1 cellular context compared by ENCODE assay signal in genomic region chr7:193538-194256, GRCh38.
A peak's percentile ranks its signal among the peaks of the same experiment; 100 is the strongest.
TF ChIP-seq lines count a peak whose summit lies in the region.

No MANE protein-coding gene starts in this region.

TF ChIP-seq in HepG2, 621 proteins besides CTCF, POLR2A, EP300 and RAD21 (continued from another document and continues in another):
- no peak for TF ChIP-seq MLXIP (CRISPR knock-in tag; IDR thresholded peaks at IDR 0.05; ENCODE audit: borderline replicate concordance)
- TF ChIP-seq TSC22D2 (CRISPR knock-in tag; IDR thresholded peaks at IDR 0.05; ENCODE audit: borderline replicate concordance), result no peak
- no peak for TF ChIP-seq ZNF781 (CRISPR knock-in tag; IDR thresholded peaks at IDR 0.05; ENCODE audit: borderline replicate concordance, not compliant biosample characterization)
- TF ChIP-seq HOXA5 (CRISPR knock-in tag; IDR thresholded peaks at IDR 0.05), result no peak
- TF ChIP-seq ZNF33B (CRISPR knock-in tag; IDR thresholded peaks at IDR 0.05), result no peak
- no peak for TF ChIP-seq ZFP36L1 (CRISPR knock-in tag; IDR thresholded peaks at IDR 0.05)
- TF ChIP-seq REL (CRISPR knock-in tag; conservative IDR thresholded peaks at IDR 0.05), result no peak
- TF ChIP-seq ZNF24 (IDR thresholded peaks at IDR 0.05), result no peak
- no peak for TF ChIP-seq ZNF251 (CRISPR knock-in tag; IDR thresholded peaks at IDR 0.05)
- peak; percentile 34; the same call in 1 of the 2 replicates for TF ChIP-seq ZNF350 (CRISPR knock-in tag; IDR thresholded peaks at IDR 0.05; ENCODE audit: borderline replicate concordance, low read depth)
- no peak for TF ChIP-seq ZBTB44 (CRISPR knock-in tag; IDR thresholded peaks at IDR 0.05)
- no peak for TF ChIP-seq IRF2 (CRISPR knock-in tag; IDR thresholded peaks at IDR 0.05)
- no peak for TF ChIP-seq ZNF550 (CRISPR knock-in tag; IDR thresholded peaks at IDR 0.05; ENCODE audit: borderline replicate concordance)
- TF ChIP-seq KAT2B (IDR thresholded peaks at IDR 0.05; ENCODE audit: borderline replicate concordance, low read depth, low read length), result no peak
- no peak for TF ChIP-seq ZNF780A (CRISPR knock-in tag; IDR thresholded peaks at IDR 0.05)
- TF ChIP-seq STAT6 (CRISPR knock-in tag; IDR thresholded peaks at IDR 0.05; ENCODE audit: borderline replicate concordance), result no peak
- TF ChIP-seq ZNF883 (CRISPR knock-in tag; IDR thresholded peaks at IDR 0.05; ENCODE audit: not compliant biosample characterization), result no peak
- TF ChIP-seq ESRRA (CRISPR knock-in tag; IDR thresholded peaks at IDR 0.05; ENCODE audit: low read depth), result no peak
- TF ChIP-seq BCLAF1 (IDR thresholded peaks at IDR 0.05), result no peak
- no peak for TF ChIP-seq ZNF652 (CRISPR knock-in tag; IDR thresholded peaks at IDR 0.05; ENCODE audit: borderline replicate concordance, low read depth)
- no peak for TF ChIP-seq ZNF263 (CRISPR knock-in tag; IDR thresholded peaks at IDR 0.05)
- no peak for TF ChIP-seq FIP1L1 (IDR thresholded peaks at IDR 0.05; ENCODE audit: borderline replicate concordance, insufficient read depth, low read depth, low read length)
- TF ChIP-seq ZFYVE20 (CRISPR knock-in tag; IDR thresholded peaks at IDR 0.05; ENCODE audit: borderline replicate concordance, low read depth), result no peak
- no peak for TF ChIP-seq BRCA1 (CRISPR knock-in tag; IDR thresholded peaks at IDR 0.05)
- TF ChIP-seq THAP9 (CRISPR knock-in tag; IDR thresholded peaks at IDR 0.05; ENCODE audit: borderline replicate concordance), result no peak
- TF ChIP-seq KDM3A (CRISPR knock-in tag; IDR thresholded peaks at IDR 0.05; ENCODE audit: low read depth), result no peak
- no peak for TF ChIP-seq MLX (CRISPR knock-in tag; IDR thresholded peaks at IDR 0.05)
- TF ChIP-seq ZNF629 (CRISPR knock-in tag; conservative IDR thresholded peaks at IDR 0.05), result no peak
- TF ChIP-seq ZNF607 (CRISPR knock-in tag; IDR thresholded peaks at IDR 0.05; ENCODE audit: borderline replicate concordance), result no peak
- TF ChIP-seq MYPOP (CRISPR knock-in tag; IDR thresholded peaks at IDR 0.05), result 0 out of 2 replicates have a peak, but pooled peaks have one; percentile 11
- TF ChIP-seq ZNF549 (CRISPR knock-in tag; IDR thresholded peaks at IDR 0.05), result no peak
- TF ChIP-seq HNF4G (IDR thresholded peaks at IDR 0.05; ENCODE audit: borderline replicate concordance, low read depth, low read length), result no peak
- no peak for TF ChIP-seq HNF4G (CRISPR knock-in tag; IDR thresholded peaks at IDR 0.05; ENCODE audit: borderline replicate concordance, low read depth)
- no peak for TF ChIP-seq ZFP90 (CRISPR knock-in tag; IDR thresholded peaks at IDR 0.05; ENCODE audit: borderline replicate concordance)
- TF ChIP-seq ZNF224 (CRISPR knock-in tag; IDR thresholded peaks at IDR 0.05), result no peak
- no peak for TF ChIP-seq HOXA7 (CRISPR knock-in tag; IDR thresholded peaks at IDR 0.05)
- TF ChIP-seq TFAP4 (IDR thresholded peaks at IDR 0.05; ENCODE audit: borderline replicate concordance, low read depth), result no peak
- no peak for TF ChIP-seq SOX13 (IDR thresholded peaks at IDR 0.05)
- TF ChIP-seq SOX13 (CRISPR knock-in tag; conservative IDR thresholded peaks at IDR 0.05 in 1 of 2, IDR thresholded peaks at IDR 0.05 in 1 of 2), result no peak
- TF ChIP-seq PAWR (CRISPR knock-in tag; IDR thresholded peaks at IDR 0.05; ENCODE audit: borderline replicate concordance), result no peak
- no peak for TF ChIP-seq ZZZ3 (CRISPR knock-in tag; IDR thresholded peaks at IDR 0.05; ENCODE audit: borderline replicate concordance)
- no peak for TF ChIP-seq NR2F6 (IDR thresholded peaks at IDR 0.05)
- no peak for TF ChIP-seq NR2F6 (CRISPR knock-in tag; IDR thresholded peaks at IDR 0.05)
- TF ChIP-seq IRX3 (CRISPR knock-in tag; IDR thresholded peaks at IDR 0.05; ENCODE audit: borderline replicate concordance, low read depth), result no peak
- TF ChIP-seq ZNF800 (CRISPR knock-in tag; IDR thresholded peaks at IDR 0.05), result no peak
- no peak for TF ChIP-seq ZBTB38 (CRISPR knock-in tag; IDR thresholded peaks at IDR 0.05)
- TF ChIP-seq TARDBP (CRISPR knock-in tag; IDR thresholded peaks at IDR 0.05), result no peak
- TF ChIP-seq AGO1 (IDR thresholded peaks at IDR 0.05; ENCODE audit: low read depth, low read length, poor library complexity, severe bottlenecking), result peak; percentile 79
